9 cellular contexts compared by ENCODE assay signal in the genomic region with DNA sequence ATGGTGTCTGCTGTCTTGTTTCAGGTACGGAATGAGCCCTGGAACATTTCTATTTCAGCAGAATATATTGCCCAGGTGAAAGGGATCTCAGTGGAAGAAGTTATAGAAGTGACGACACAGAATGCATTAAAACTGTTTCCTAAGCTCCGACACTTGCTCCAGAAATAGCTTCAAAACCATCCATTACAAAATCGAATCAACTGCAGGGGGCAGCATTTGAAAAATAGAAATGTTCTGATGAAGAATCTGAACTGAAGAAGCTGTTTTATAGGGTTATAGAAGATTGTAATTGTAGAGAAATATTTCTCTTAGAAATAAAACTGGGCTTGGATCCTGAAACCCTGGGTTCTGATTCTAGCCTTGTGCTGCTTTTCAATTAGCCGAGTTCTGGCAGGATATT. TPM values are rescaled to one million over a fixed set of nuclear protein-coding genes. Genes with fewer than 3 reads are reported as not detected.
A peak's percentile ranks its signal among the peaks of the same experiment; 100 is the strongest.
DNase-seq lines count a peak whose midpoint lies in the region; ATAC-seq and TF ChIP-seq lines count a peak whose summit lies in the region.
"Had no signal": no experiment of that assay in that cellular context is flagged by ENCODE, and none has a peak within 500 bp of the region (broad histone marks: within the 10 kb centered on the region; RNA-seq: fewer than 3 reads in every experiment).

No MANE protein-coding gene starts in this region.

- no peaks in the 10 kb centered on the region for H3K9me3 Mint-ChIP-seq in activated CD8-positive, alpha-beta T cell treated with anti-CD3 and anti-CD28 coated beads, Interleukin-2, amount 10 ng/mL, durations not matched to agents 7 days and 5 days (ENCODE audit: insufficient read depth)

- H3K36me3 ChIP-seq in BE2C (no peaks in the 10 kb centered on the region; the same call in 1 of the 2 replicates), H7 (replicated peaks; ENCODE audit: control insufficient read depth, insufficient read depth, low read length) (no peaks in the 10 kb centered on the region), lower lobe of right lung (peaks cover 35% of the 10 kb centered on the region)

- H3K4me3 ChIP-seq in BE2C (ENCODE audit: low read depth, low read length): no peak overlapping the region
- H3K4me3 ChIP-seq in H7 (ENCODE audit: insufficient read depth, low read depth, low read length): no peak overlapping the region
- no peak overlapping the region for H3K4me3 ChIP-seq in lower lobe of right lung

- peaks cover 4% of the 10 kb centered on the region for H3K4me1 Mint-ChIP-seq in activated CD8-positive, alpha-beta T cell treated with anti-CD3 and anti-CD28 coated beads, Interleukin-2, amount 10 ng/mL, durations not matched to agents 7 days and 5 days (ENCODE audit: low read depth)

- no peaks in the 10 kb centered on the region for H3K9me3 ChIP-seq in BE2C
- no peaks in the 10 kb centered on the region for H3K9me3 ChIP-seq in lower lobe of right lung

- no peak overlapping the region for H3K27ac Mint-ChIP-seq in activated CD8-positive, alpha-beta T cell treated with anti-CD3 and anti-CD28 coated beads, Interleukin-2, amount 10 ng/mL, durations not matched to agents 7 days and 5 days

- CTCF ChIA-PET in activated CD8-positive, alpha-beta T cell treated with anti-CD3 and anti-CD28 coated beads, Interleukin-2, amount 10 ng/mL, durations not matched to agents 7 days and 5 days (lab: Charles Lee): interaction anchor here (0.6 to 2.0 kb wide), 17 partner anchors 8 to 308 kb away, joined by 3 to 9 read pairs (median 3); a partner anchor contains a TSS

- H3K27me3 ChIP-seq in BE2C (no peaks in the 10 kb centered on the region), H7 (ENCODE audit: control insufficient read depth, insufficient read depth, low read length) (no peaks in the 10 kb centered on the region), lower lobe of right lung (ENCODE audit: low read depth) (no peaks in the 10 kb centered on the region)

- ATAC-seq in activated CD8-positive, alpha-beta T cell treated with anti-CD3 and anti-CD28 coated beads, Interleukin-2, amount 10 ng/mL, durations not matched to agents 7 days and 5 days: no peak
- ATAC-seq in lower lobe of right lung: no peak
- ATAC-seq in GM21717 (IDR thresholded peaks at IDR 0.05; ENCODE audit: unreplicated experiment): no peak
- no peak for ATAC-seq in HG03460 (IDR thresholded peaks at IDR 0.05; ENCODE audit: unreplicated experiment)
- no peak for ATAC-seq in HG03139 (IDR thresholded peaks at IDR 0.05; ENCODE audit: unreplicated experiment)

- TF ChIP-seq CTCF in BE2C (IDR thresholded peaks at IDR 0.05; ENCODE audit: low read depth, low read length) (peak; percentile 47), lower lobe of right lung (IDR thresholded peaks at IDR 0.05) (peak; percentile 38)

- H3K36me3 Mint-ChIP-seq in activated CD8-positive, alpha-beta T cell treated with anti-CD3 and anti-CD28 coated beads, Interleukin-2, amount 10 ng/mL, durations not matched to agents 7 days and 5 days (ENCODE audit: low read depth): no peaks in the 10 kb centered on the region

- POLR2A ChIA-PET in activated CD8-positive, alpha-beta T cell treated with anti-CD3 and anti-CD28 coated beads, Interleukin-2, amount 10 ng/mL, durations not matched to agents 7 days and 5 days (lab: Charles Lee): no interaction called here

- H3K4me1 ChIP-seq in BE2C (no peaks in the 10 kb centered on the region), lower lobe of right lung (peaks cover 9% of the 10 kb centered on the region)

- intact Hi-C loops in lower lobe of right lung (cut with DNase I): no loop called here

- DNase-seq in BE2C (peak; percentile 18), H7 (peak; percentile 28), lower lobe of right lung (no peak), NCI-H446 (lab: John Stamatoyannopoulos, UW) (no peak)
- peak; percentile 30 for DNase-seq in activated CD8-positive, alpha-beta T cell treated with anti-CD3 and anti-CD28 coated beads, Interleukin-2, amount 10 ng/mL, durations not matched to agents 7 days and 5 days

- no peak overlapping the region for H3K4me3 Mint-ChIP-seq in activated CD8-positive, alpha-beta T cell treated with anti-CD3 and anti-CD28 coated beads, Interleukin-2, amount 10 ng/mL, durations not matched to agents 7 days and 5 days

- H3K27ac ChIP-seq in lower lobe of right lung: no peak overlapping the region

- no peaks in the 10 kb centered on the region for H3K27me3 Mint-ChIP-seq in activated CD8-positive, alpha-beta T cell treated with anti-CD3 and anti-CD28 coated beads, Interleukin-2, amount 10 ng/mL, durations not matched to agents 7 days and 5 days (ENCODE audit: low read depth)

RNA-seq across cellular contexts. Expression of a gene that starts 23.3 kb away (rescaled TPM):
- 22.2 TPM for polyA plus RNA-seq in BE2C (2012; ENCODE audit: insufficient read depth, insufficient read length, low read depth)
- total RNA-seq in H7 (2014; rRNA removed; shearing (Covaris generic)): 22.5 and 28.8 TPM in 2 replicates
- 10 to 100 TPM; 15.3 to 17.0 TPM for total RNA-seq in activated CD8-positive, alpha-beta T cell treated with anti-CD3 and anti-CD28 coated beads, Interleukin-2, amount 10 ng/mL, durations not matched to agents 7 days and 5 days
- 12.3 TPM for total RNA-seq in lower lobe of right lung

RNA-seq across cellular contexts. Expression of a gene that starts 23.4 kb away (rescaled TPM):
- polyA plus RNA-seq in BE2C (2012; ENCODE audit: insufficient read depth, insufficient read length, low read depth): 49.4 TPM
- total RNA-seq in H7 (2014; rRNA removed; shearing (Covaris generic)): 108 and 112 TPM in 2 replicates
- total RNA-seq in activated CD8-positive, alpha-beta T cell treated with anti-CD3 and anti-CD28 coated beads, Interleukin-2, amount 10 ng/mL, durations not matched to agents 7 days and 5 days: 10 to 100 TPM; 49.5 to 55.0 TPM
- 30.8 TPM for total RNA-seq in lower lobe of right lung

RNA-seq across cellular contexts. Expression of a gene that starts 32.5 kb away (rescaled TPM):
- not detected for polyA plus RNA-seq in BE2C (2012; ENCODE audit: insufficient read depth, insufficient read length, low read depth)
- total RNA-seq in H7 (2014; rRNA removed; shearing (Covaris generic)): 0.38 and 0.63 TPM in 2 replicates
- not detected for total RNA-seq in activated CD8-positive, alpha-beta T cell treated with anti-CD3 and anti-CD28 coated beads, Interleukin-2, amount 10 ng/mL, durations not matched to agents 7 days and 5 days
- total RNA-seq in lower lobe of right lung: not detected
- total RNA-seq: astrocyte had no signal

RNA-seq across cellular contexts. Expression of a gene that starts 43.1 kb away (rescaled TPM):
- polyA plus RNA-seq in BE2C (2012; ENCODE audit: insufficient read depth, insufficient read length, low read depth): 11.0 TPM
- total RNA-seq in H7 (2014; rRNA removed; shearing (Covaris generic)): 44.8 and 50.6 TPM in 2 replicates
- total RNA-seq in activated CD8-positive, alpha-beta T cell treated with anti-CD3 and anti-CD28 coated beads, Interleukin-2, amount 10 ng/mL, durations not matched to agents 7 days and 5 days: 10 to 100 TPM; 11.7 to 12.6 TPM
- total RNA-seq in lower lobe of right lung: 6.3 TPM

Comparison
In these comparisons a context has a peak if more than half of its experiments do, and no peak if none do; other contexts are left out.
1. DNase-seq: peak in BE2C (single experiment), H7 (single experiment) and activated CD8-positive, alpha-beta T cell treated with anti-CD3 and anti-CD28 coated beads, Interleukin-2, amount 10 ng/mL, durations not matched to agents 7 days and 5 days (single experiment); none in lower lobe of right lung (single experiment) and NCI-H446 (0 of 2).